Comparison of ENCODE assay signal across 8 cellular contexts in the genomic region with DNA sequence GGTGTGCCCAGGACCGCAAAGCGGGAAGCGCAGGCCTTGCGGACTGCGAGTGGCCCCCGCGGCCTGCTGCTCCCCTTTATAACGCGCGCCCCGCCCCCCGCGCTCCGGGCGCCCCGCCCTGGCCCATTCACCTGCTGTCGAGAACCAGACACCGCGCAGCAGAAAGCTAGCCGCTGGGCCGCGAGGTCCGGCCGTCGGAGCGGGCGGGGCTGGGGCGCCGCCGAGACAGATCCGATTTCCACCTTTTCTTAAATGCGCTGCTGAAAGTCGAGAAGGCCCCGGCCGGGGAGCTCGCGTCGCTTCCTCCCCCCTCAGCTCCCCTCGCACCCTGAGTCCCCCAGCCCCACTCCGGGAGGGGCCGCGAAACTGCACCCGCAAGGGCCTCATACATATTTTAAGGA.
DNase-seq lines count a peak whose midpoint lies in the region; ATAC-seq and TF ChIP-seq lines count a peak whose summit lies in the region.

No MANE protein-coding gene starts in this region.

- no peak for TF ChIP-seq CTCF in coronary artery (IDR thresholded peaks at IDR 0.05)
- no peak for TF ChIP-seq CTCF in progenitor cell of endocrine pancreas (IDR thresholded peaks at IDR 0.05; ENCODE audit: unreplicated experiment)

- no peak for ATAC-seq in HG03159 (IDR thresholded peaks at IDR 0.05; ENCODE audit: unreplicated experiment)

- peak overlapping the region; percentile 66 for H3K4me3 ChIP-seq in coronary artery

- H3K4me3 Mint-ChIP-seq in progenitor cell of endocrine pancreas (ENCODE audit: low read depth): peak overlapping the region; percentile 33

- no peak overlapping the region for H3K27ac Mint-ChIP-seq in progenitor cell of endocrine pancreas

- H3K4me1 Mint-ChIP-seq in progenitor cell of endocrine pancreas (ENCODE audit: low read depth): peaks cover 11% of the 10 kb centered on the region

- H3K27me3 Mint-ChIP-seq in progenitor cell of endocrine pancreas: peaks cover 69% of the 10 kb centered on the region

- H3K9me3 Mint-ChIP-seq in progenitor cell of endocrine pancreas (ENCODE audit: low read depth): no peaks in the 10 kb centered on the region

- peaks cover 2% of the 10 kb centered on the region for H3K36me3 Mint-ChIP-seq in progenitor cell of endocrine pancreas (ENCODE audit: insufficient read depth)

- peak; percentile 43 for DNase-seq in NCI-H2171 treated with DMSO at 0.1 percent for 48 hours (lab: John Stamatoyannopoulos, UW)
- DNase-seq in NCI-H2171 (lab: John Stamatoyannopoulos, UW): no peak
- DNase-seq in NCI-H2107 (lab: John Stamatoyannopoulos, UW): peak; percentile 75
- DNase-seq in coronary artery (ENCODE audit: low spot score): no peak
- DNase-seq in progenitor cell of endocrine pancreas (ENCODE audit: low spot score, unreplicated experiment): no peak
- DNase-seq in MV-4-11 (lab: John Stamatoyannopoulos, UW): no peak
- DNase-seq in GM03348 (ENCODE audit: low spot score): no peak

- H3K27ac ChIP-seq in coronary artery: no peak overlapping the region

Comparison
In these comparisons a context has a peak if more than half of its experiments do, and no peak if none do; other contexts are left out.
1. DNase-seq: peak in NCI-H2171 treated with DMSO at 0.1 percent for 48 hours (single experiment) and NCI-H2107 (single experiment); none in NCI-H2171 (single experiment), coronary artery (single experiment), progenitor cell of endocrine pancreas (single experiment), MV-4-11 (single experiment) and GM03348 (single experiment).